In genomic region chr17:27647755-27648154, GRCh38 we compare ENCODE assay signal across 1 cellular context.
TF ChIP-seq lines count a peak whose summit lies in the region.

No MANE protein-coding gene starts in this region.

TF ChIP-seq in K562, 482 proteins besides CTCF, POLR2A, EP300 and RAD21 (continued from another document):
- TF ChIP-seq CTCFL (IDR thresholded peaks at IDR 0.05; ENCODE audit: borderline replicate concordance, insufficient read depth, low read depth, low read length, poor library complexity, severe bottlenecking) (no peak), GTF2A2 (tag; IDR thresholded peaks at IDR 0.05) (no peak), MAZ (CRISPR knock-in tag; conservative IDR thresholded peaks at IDR 0.05 in 1 of 2, IDR thresholded peaks at IDR 0.05 in 1 of 2) (0 out of 4 replicates have a peak, but pooled peaks of 1 of the 2 experiments have one; percentile 20), E2F6 (IDR thresholded peaks at IDR 0.05; ENCODE audit: borderline replicate concordance in 1 of 2, extremely low read depth in 1 of 2, insufficient read depth in 1 of 2, insufficient read length in 1 of 2, low read depth in 1 of 2, low read length in 1 of 2, poor library complexity in 1 of 2, severe bottlenecking in 1 of 2) (peak in 1 of 2 experiments; percentile 24), ZNF175 (CRISPR knock-in tag; IDR thresholded peaks at IDR 0.05; ENCODE audit: low read depth) (no peak), SMARCA4 (IDR thresholded peaks at IDR 0.05) (0 out of 2 replicates have a peak, but pooled peaks have one; percentile 13), ZNF696 (CRISPR knock-in tag; conservative IDR thresholded peaks at IDR 0.05) (no peak), HMGN3 (IDR thresholded peaks at IDR 0.05; ENCODE audit: borderline replicate concordance, extremely low read depth, insufficient read length, low read depth, low read length) (no peak), FOXK1 (CRISPR knock-in tag; IDR thresholded peaks at IDR 0.05; ENCODE audit: borderline replicate concordance) (no peak), TGIF2 (CRISPR knock-in tag; IDR thresholded peaks at IDR 0.05) (no peak), ZNF24 (IDR thresholded peaks at IDR 0.05) (0 out of 2 replicates have a peak, but pooled peaks have one; percentile 13), RCOR1 (IDR thresholded peaks at IDR 0.05; ENCODE audit: borderline replicate concordance in 1 of 2, low read depth in 2 of 2, low read length in 2 of 2) (0 out of 4 replicates have a peak, but pooled peaks of 1 of the 2 experiments have one; percentile 21), ZNF780A (CRISPR knock-in tag; IDR thresholded peaks at IDR 0.05) (no peak), MAX (CRISPR knock-in tag; IDR thresholded peaks at IDR 0.05) (no peak), ZC3H4 (CRISPR knock-in tag; IDR thresholded peaks at IDR 0.05; ENCODE audit: borderline replicate concordance) (no peak), ZNF263 (CRISPR knock-in tag; IDR thresholded peaks at IDR 0.05; ENCODE audit: borderline replicate concordance) (no peak), TCFL5 (CRISPR knock-in tag; conservative IDR thresholded peaks at IDR 0.05) (no peak), NR2C2 (CRISPR knock-in tag; IDR thresholded peaks at IDR 0.05) (no peak), NR2C2 (tag; IDR thresholded peaks at IDR 0.05) (no peak), NCOA2 (IDR thresholded peaks at IDR 0.05; ENCODE audit: partially characterized antibody in 2 of 2) (no peak), DPF2 (IDR thresholded peaks at IDR 0.05) (peak; percentile 42; the same call in 1 of the 2 replicates), RBBP5 (IDR thresholded peaks at IDR 0.05; ENCODE audit: borderline replicate concordance, insufficient read depth, low read length, poor library complexity, severe bottlenecking) (no peak)
